Comparison of ENCODE assay signal across 2 cellular contexts in the genomic region with DNA sequence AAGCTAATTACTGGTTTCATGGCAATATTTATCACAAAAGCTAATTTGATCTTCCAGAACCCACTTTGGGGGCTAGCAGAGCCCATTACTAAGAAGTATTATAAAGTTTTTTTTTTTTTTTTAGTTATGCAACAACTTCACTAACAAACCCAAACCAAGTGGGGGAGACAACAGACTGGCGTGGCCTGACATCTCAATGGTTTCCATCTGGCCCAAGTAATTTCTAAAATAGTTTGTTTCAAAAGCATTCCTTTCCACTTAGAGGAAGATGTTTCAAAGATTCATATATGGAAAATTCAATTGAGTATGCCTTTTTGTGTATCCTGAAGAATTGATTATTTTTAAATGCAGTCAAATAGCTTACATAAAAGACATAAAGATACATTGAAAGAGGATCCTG.
TF ChIP-seq lines count a peak whose summit lies in the region.

No MANE protein-coding gene starts in this region.

TF ChIP-seq in GM23338, 12 proteins besides CTCF, POLR2A, EP300 and RAD21 (continues in another document):
- TF ChIP-seq, protein P1, sequence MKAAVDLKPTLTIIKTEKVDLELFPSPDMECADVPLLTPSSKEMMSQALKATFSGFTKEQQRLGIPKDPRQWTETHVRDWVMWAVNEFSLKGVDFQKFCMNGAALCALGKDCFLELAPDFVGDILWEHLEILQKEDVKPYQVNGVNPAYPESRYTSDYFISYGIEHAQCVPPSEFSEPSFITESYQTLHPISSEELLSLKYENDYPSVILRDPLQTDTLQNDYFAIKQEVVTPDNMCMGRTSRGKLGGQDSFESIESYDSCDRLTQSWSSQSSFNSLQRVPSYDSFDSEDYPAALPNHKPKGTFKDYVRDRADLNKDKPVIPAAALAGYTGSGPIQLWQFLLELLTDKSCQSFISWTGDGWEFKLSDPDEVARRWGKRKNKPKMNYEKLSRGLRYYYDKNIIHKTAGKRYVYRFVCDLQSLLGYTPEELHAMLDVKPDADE (IDR thresholded peaks at IDR 0.05) = no peak
- TF ChIP-seq, protein P2, sequence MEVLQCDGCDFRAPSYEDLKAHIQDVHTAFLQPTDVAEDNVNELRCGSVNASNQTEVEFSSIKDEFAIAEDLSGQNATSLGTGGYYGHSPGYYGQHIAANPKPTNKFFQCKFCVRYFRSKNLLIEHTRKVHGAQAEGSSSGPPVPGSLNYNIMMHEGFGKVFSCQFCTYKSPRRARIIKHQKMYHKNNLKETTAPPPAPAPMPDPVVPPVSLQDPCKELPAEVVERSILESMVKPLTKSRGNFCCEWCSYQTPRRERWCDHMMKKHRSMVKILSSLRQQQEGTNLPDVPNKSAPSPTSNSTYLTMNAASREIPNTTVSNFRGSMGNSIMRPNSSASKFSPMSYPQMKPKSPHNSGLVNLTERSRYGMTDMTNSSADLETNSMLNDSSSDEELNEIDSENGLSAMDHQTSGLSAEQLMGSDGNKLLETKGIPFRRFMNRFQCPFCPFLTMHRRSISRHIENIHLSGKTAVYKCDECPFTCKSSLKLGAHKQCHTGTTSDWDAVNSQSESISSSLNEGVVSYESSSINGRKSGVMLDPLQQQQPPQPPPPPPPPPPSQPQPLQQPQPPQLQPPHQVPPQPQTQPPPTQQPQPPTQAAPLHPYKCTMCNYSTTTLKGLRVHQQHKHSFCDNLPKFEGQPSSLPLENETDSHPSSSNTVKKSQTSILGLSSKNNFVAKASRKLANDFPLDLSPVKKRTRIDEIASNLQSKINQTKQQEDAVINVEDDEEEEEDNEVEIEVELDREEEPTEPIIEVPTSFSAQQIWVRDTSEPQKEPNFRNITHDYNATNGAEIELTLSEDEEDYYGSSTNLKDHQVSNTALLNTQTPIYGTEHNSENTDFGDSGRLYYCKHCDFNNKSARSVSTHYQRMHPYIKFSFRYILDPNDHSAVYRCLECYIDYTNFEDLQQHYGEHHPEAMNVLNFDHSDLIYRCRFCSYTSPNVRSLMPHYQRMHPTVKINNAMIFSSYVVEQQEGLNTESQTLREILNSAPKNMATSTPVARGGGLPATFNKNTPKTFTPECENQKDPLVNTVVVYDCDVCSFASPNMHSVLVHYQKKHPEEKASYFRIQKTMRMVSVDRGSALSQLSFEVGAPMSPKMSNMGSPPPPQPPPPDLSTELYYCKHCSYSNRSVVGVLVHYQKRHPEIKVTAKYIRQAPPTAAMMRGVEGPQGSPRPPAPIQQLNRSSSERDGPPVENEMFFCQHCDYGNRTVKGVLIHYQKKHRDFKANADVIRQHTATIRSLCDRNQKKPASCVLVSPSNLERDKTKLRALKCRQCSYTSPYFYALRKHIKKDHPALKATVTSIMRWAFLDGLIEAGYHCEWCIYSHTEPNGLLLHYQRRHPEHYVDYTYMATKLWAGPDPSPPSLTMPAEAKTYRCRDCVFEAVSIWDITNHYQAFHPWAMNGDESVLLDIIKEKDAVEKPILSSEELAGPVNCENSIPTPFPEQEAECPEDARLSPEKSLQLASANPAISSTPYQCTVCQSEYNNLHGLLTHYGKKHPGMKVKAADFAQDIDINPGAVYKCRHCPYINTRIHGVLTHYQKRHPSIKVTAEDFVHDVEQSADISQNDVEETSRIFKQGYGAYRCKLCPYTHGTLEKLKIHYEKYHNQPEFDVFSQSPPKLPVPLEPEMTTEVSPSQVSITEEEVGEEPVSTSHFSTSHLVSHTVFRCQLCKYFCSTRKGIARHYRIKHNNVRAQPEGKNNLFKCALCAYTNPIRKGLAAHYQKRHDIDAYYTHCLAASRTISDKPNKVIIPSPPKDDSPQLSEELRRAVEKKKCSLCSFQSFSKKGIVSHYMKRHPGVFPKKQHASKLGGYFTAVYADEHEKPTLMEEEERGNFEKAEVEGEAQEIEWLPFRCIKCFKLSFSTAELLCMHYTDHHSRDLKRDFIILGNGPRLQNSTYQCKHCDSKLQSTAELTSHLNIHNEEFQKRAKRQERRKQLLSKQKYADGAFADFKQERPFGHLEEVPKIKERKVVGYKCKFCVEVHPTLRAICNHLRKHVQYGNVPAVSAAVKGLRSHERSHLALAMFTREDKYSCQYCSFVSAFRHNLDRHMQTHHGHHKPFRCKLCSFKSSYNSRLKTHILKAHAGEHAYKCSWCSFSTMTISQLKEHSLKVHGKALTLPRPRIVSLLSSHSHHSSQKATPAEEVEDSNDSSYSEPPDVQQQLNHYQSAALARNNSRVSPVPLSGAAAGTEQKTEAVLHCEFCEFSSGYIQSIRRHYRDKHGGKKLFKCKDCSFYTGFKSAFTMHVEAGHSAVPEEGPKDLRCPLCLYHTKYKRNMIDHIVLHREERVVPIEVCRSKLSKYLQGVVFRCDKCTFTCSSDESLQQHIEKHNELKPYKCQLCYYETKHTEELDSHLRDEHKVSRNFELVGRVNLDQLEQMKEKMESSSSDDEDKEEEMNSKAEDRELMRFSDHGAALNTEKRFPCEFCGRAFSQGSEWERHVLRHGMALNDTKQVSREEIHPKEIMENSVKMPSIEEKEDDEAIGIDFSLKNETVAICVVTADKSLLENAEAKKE (CRISPR knock-in tag; IDR thresholded peaks at IDR 0.05) = no peak
- TF ChIP-seq EZH2phosphoT487 (IDR thresholded peaks at IDR 0.05; ENCODE audit: unreplicated experiment) (no peak), EZH2 (IDR thresholded peaks at IDR 0.05; ENCODE audit: low read depth, unreplicated experiment) (no peak), POLR2AphosphoS5 (IDR thresholded peaks at IDR 0.05; ENCODE audit: low read depth) (no peak), NANOG (IDR thresholded peaks at IDR 0.05; ENCODE audit: borderline replicate concordance) (no peak), CREB1 (CRISPR knock-in tag; IDR thresholded peaks at IDR 0.05; ENCODE audit: low read depth) (no peak), ZNF114 (CRISPR knock-in tag; IDR thresholded peaks at IDR 0.05) (no peak), JUNB (IDR thresholded peaks at IDR 0.05; ENCODE audit: unreplicated experiment) (no peak)
- TF ChIP-seq, protein P3, sequence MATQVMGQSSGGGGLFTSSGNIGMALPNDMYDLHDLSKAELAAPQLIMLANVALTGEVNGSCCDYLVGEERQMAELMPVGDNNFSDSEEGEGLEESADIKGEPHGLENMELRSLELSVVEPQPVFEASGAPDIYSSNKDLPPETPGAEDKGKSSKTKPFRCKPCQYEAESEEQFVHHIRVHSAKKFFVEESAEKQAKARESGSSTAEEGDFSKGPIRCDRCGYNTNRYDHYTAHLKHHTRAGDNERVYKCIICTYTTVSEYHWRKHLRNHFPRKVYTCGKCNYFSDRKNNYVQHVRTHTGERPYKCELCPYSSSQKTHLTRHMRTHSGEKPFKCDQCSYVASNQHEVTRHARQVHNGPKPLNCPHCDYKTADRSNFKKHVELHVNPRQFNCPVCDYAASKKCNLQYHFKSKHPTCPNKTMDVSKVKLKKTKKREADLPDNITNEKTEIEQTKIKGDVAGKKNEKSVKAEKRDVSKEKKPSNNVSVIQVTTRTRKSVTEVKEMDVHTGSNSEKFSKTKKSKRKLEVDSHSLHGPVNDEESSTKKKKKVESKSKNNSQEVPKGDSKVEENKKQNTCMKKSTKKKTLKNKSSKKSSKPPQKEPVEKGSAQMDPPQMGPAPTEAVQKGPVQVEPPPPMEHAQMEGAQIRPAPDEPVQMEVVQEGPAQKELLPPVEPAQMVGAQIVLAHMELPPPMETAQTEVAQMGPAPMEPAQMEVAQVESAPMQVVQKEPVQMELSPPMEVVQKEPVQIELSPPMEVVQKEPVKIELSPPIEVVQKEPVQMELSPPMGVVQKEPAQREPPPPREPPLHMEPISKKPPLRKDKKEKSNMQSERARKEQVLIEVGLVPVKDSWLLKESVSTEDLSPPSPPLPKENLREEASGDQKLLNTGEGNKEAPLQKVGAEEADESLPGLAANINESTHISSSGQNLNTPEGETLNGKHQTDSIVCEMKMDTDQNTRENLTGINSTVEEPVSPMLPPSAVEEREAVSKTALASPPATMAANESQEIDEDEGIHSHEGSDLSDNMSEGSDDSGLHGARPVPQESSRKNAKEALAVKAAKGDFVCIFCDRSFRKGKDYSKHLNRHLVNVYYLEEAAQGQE (IDR thresholded peaks at IDR 0.05; ENCODE audit: unreplicated experiment) = no peak

TF ChIP-seq in H1, 55 proteins besides CTCF, POLR2A, EP300 and RAD21 (continued from another document):
- TF ChIP-seq, protein P4, sequence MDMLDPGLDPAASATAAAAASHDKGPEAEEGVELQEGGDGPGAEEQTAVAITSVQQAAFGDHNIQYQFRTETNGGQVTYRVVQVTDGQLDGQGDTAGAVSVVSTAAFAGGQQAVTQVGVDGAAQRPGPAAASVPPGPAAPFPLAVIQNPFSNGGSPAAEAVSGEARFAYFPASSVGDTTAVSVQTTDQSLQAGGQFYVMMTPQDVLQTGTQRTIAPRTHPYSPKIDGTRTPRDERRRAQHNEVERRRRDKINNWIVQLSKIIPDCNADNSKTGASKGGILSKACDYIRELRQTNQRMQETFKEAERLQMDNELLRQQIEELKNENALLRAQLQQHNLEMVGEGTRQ (IDR thresholded peaks at IDR 0.05; ENCODE audit: low read length) = no peak
- TF ChIP-seq NRF1 (IDR thresholded peaks at IDR 0.05; ENCODE audit: low read depth, low read length) = no peak
